ENCODE assay signal across 1 cellular context in genomic region chr3:66011098-66011655, GRCh38.
TF ChIP-seq lines count a peak whose summit lies in the region.

No MANE protein-coding gene starts in this region.

TF ChIP-seq in GM23338, 12 proteins besides CTCF, POLR2A, EP300 and RAD21:
- TF ChIP-seq ZNF462 (CRISPR knock-in tag; IDR thresholded peaks at IDR 0.05) (0 out of 2 replicates have a peak, but pooled peaks have one; percentile 26), NANOG (IDR thresholded peaks at IDR 0.05; ENCODE audit: borderline replicate concordance) (no peak)
- TF ChIP-seq, protein P1, sequence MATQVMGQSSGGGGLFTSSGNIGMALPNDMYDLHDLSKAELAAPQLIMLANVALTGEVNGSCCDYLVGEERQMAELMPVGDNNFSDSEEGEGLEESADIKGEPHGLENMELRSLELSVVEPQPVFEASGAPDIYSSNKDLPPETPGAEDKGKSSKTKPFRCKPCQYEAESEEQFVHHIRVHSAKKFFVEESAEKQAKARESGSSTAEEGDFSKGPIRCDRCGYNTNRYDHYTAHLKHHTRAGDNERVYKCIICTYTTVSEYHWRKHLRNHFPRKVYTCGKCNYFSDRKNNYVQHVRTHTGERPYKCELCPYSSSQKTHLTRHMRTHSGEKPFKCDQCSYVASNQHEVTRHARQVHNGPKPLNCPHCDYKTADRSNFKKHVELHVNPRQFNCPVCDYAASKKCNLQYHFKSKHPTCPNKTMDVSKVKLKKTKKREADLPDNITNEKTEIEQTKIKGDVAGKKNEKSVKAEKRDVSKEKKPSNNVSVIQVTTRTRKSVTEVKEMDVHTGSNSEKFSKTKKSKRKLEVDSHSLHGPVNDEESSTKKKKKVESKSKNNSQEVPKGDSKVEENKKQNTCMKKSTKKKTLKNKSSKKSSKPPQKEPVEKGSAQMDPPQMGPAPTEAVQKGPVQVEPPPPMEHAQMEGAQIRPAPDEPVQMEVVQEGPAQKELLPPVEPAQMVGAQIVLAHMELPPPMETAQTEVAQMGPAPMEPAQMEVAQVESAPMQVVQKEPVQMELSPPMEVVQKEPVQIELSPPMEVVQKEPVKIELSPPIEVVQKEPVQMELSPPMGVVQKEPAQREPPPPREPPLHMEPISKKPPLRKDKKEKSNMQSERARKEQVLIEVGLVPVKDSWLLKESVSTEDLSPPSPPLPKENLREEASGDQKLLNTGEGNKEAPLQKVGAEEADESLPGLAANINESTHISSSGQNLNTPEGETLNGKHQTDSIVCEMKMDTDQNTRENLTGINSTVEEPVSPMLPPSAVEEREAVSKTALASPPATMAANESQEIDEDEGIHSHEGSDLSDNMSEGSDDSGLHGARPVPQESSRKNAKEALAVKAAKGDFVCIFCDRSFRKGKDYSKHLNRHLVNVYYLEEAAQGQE (IDR thresholded peaks at IDR 0.05; ENCODE audit: unreplicated experiment) = no peak
